In the genomic region with DNA sequence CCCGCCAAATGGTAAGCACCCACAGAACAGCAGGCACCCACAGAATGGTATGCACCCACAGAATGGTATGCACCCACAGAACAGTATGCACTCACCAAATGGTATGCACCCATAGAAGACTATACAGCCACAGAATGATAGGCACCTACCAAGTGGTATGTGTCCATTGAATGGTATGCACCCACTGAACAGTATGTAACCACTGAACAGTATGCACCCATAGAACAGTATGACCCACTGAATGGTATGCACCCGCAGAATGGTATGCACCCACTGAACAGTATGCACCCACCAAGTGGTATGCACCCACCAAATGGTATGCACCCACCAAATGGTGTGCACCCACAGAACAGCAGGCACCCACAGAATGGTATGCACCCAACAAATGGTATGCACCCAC, we compare ENCODE assay signal across 1 cellular context.
TF ChIP-seq lines count a peak whose summit lies in the region.

No MANE protein-coding gene starts in this region.

TF ChIP-seq in SK-N-SH, 30 proteins besides CTCF, POLR2A, EP300 and RAD21 (continued from another document):
- TF ChIP-seq MXI1 (IDR thresholded peaks at IDR 0.05; ENCODE audit: low read depth, low read length) (no peak), CHD2 (IDR thresholded peaks at IDR 0.05; ENCODE audit: low read length, partially characterized antibody) (no peak), ELF1 (IDR thresholded peaks at IDR 0.05) (no peak), FOSL2 (IDR thresholded peaks at IDR 0.05; ENCODE audit: borderline replicate concordance, low read depth) (no peak), RFX5 (IDR thresholded peaks at IDR 0.05; ENCODE audit: low read length) (no peak), NRF1 (IDR thresholded peaks at IDR 0.05; ENCODE audit: low read depth, low read length) (no peak), POLR2AphosphoS5 (IDR thresholded peaks at IDR 0.05; ENCODE audit: low read depth, low read length) (no peak), TEAD4 (IDR thresholded peaks at IDR 0.05; ENCODE audit: borderline replicate concordance, insufficient read depth) (no peak), YY1 (IDR thresholded peaks at IDR 0.05; ENCODE audit: low read depth) (no peak), GATA2 (CRISPR knock-in tag; IDR thresholded peaks at IDR 0.05) (no peak), TAF1 (IDR thresholded peaks at IDR 0.05; ENCODE audit: borderline replicate concordance, low read depth, low read length) (no peak), SMC3 (IDR thresholded peaks at IDR 0.05; ENCODE audit: low read depth, low read length) (no peak)
- TF ChIP-seq, protein P1, sequence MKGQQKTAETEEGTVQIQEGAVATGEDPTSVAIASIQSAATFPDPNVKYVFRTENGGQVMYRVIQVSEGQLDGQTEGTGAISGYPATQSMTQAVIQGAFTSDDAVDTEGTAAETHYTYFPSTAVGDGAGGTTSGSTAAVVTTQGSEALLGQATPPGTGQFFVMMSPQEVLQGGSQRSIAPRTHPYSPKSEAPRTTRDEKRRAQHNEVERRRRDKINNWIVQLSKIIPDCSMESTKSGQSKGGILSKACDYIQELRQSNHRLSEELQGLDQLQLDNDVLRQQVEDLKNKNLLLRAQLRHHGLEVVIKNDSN (IDR thresholded peaks at IDR 0.05; ENCODE audit: borderline replicate concordance, low read depth), result no peak
TF ChIP-seq in SK-N-SH: peak in this region for 0.
